Comparison of ENCODE assay signal across 11 cellular contexts in the genomic region with DNA sequence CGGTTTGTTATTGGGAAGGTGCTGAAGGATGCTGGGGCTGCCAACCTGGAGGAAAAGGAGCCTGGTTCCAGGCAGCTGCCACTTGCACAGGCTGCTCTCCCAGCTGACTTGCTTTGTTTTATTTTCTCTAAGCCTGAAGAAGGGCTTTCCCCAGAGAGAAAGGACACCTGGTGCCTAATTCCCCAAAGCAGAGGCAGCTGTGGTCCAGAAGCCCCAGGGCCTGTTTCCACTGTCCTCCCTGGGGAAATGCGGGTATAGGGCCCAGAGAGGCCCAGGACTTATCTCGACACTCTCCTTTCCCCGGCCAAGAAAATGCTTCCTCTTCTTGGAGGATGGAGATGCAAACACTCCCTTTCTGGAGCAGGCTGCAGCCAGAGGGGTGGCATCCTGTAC. TPM values are rescaled to one million over a fixed set of nuclear protein-coding genes. Genes with fewer than 3 reads are reported as not detected.
DNase-seq lines count a peak whose midpoint lies in the region; ATAC-seq and TF ChIP-seq lines count a peak whose summit lies in the region.
"Had no signal": no experiment of that assay in that cellular context is flagged by ENCODE, and none has a peak within 500 bp of the region (broad histone marks: within the 10 kb centered on the region; RNA-seq: fewer than 3 reads in every experiment).

No MANE protein-coding gene starts in this region.

- H3K27ac Mint-ChIP-seq in endothelial cell (ENCODE audit: unreplicated experiment): peak overlapping the region; percentile 91
- no peak overlapping the region for H3K27ac Mint-ChIP-seq in progenitor cell of endocrine pancreas
- H3K27ac Mint-ChIP-seq in activated T-helper 1 cell treated with anti-CD3 and anti-CD28 coated beads, Interleukin-12 subunit alpha, Interleukin-12 subunit beta, Interleukin-2, Interleukin-4 antibody, amounts not matched to agents 30 ng/mL and 10 ng/mL and 1 ng/mL, durations not matched to agents 14 hours and 24 hours and 36 hours: no peak overlapping the region

- in situ Hi-C loops in GM13977 (cut with MboI; ENCODE audit: low pct_unique_long_range_greater_than_20kb, low sequenced_read_pairs, unreplicated experiment): no loop called here

- TF ChIP-seq CTCF in GM13977 (IDR thresholded peaks at IDR 0.05; ENCODE audit: extremely low read depth, insufficient read depth, missing control alignments): no peak
- TF ChIP-seq CTCF in endothelial cell (IDR thresholded peaks at IDR 0.05; ENCODE audit: unreplicated experiment): no peak
- no peak for TF ChIP-seq CTCF in progenitor cell of endocrine pancreas (IDR thresholded peaks at IDR 0.05; ENCODE audit: unreplicated experiment)

- ATAC-seq in GM21526 (IDR thresholded peaks at IDR 0.05; ENCODE audit: low FRiP score, unreplicated experiment) (peak; percentile 69), HG03442 (IDR thresholded peaks at IDR 0.05; ENCODE audit: unreplicated experiment) (peak; percentile 72)

- intact Hi-C loops in activated T-helper 1 cell treated with anti-CD3 and anti-CD28 coated beads, Interleukin-12 subunit alpha, Interleukin-12 subunit beta, Interleukin-2, Interleukin-4 antibody, amounts not matched to agents 30 ng/mL and 10 ng/mL and 1 ng/mL, durations not matched to agents 14 hours and 24 hours and 36 hours (cut with micrococcal nuclease): no loop called here

- H3K27me3 Mint-ChIP-seq in endothelial cell (ENCODE audit: unreplicated experiment) (no peaks in the 10 kb centered on the region), progenitor cell of endocrine pancreas (no peaks in the 10 kb centered on the region)
- peaks cover 2% of the 10 kb centered on the region for H3K27me3 Mint-ChIP-seq in activated T-helper 1 cell treated with anti-CD3 and anti-CD28 coated beads, Interleukin-12 subunit alpha, Interleukin-12 subunit beta, Interleukin-2, Interleukin-4 antibody, amounts not matched to agents 30 ng/mL and 10 ng/mL and 1 ng/mL, durations not matched to agents 14 hours and 24 hours and 36 hours (ENCODE audit: insufficient read depth)

- no peak overlapping the region for H3K4me3 Mint-ChIP-seq in endothelial cell (ENCODE audit: unreplicated experiment)
- H3K4me3 Mint-ChIP-seq in progenitor cell of endocrine pancreas (ENCODE audit: low read depth): no peak overlapping the region
- H3K4me3 Mint-ChIP-seq in activated T-helper 1 cell treated with anti-CD3 and anti-CD28 coated beads, Interleukin-12 subunit alpha, Interleukin-12 subunit beta, Interleukin-2, Interleukin-4 antibody, amounts not matched to agents 30 ng/mL and 10 ng/mL and 1 ng/mL, durations not matched to agents 14 hours and 24 hours and 36 hours: no peak overlapping the region

- no peaks in the 10 kb centered on the region for H3K9me3 Mint-ChIP-seq in endothelial cell (ENCODE audit: unreplicated experiment)
- no peaks in the 10 kb centered on the region for H3K9me3 Mint-ChIP-seq in progenitor cell of endocrine pancreas (ENCODE audit: low read depth)
- H3K9me3 Mint-ChIP-seq in activated T-helper 1 cell treated with anti-CD3 and anti-CD28 coated beads, Interleukin-12 subunit alpha, Interleukin-12 subunit beta, Interleukin-2, Interleukin-4 antibody, amounts not matched to agents 30 ng/mL and 10 ng/mL and 1 ng/mL, durations not matched to agents 14 hours and 24 hours and 36 hours: peaks cover under 1% of the 10 kb centered on the region

- peaks cover 53% of the 10 kb centered on the region for H3K4me1 Mint-ChIP-seq in endothelial cell (ENCODE audit: unreplicated experiment)
- peaks cover 7% of the 10 kb centered on the region for H3K4me1 Mint-ChIP-seq in progenitor cell of endocrine pancreas (ENCODE audit: low read depth)
- peaks cover 9% of the 10 kb centered on the region for H3K4me1 Mint-ChIP-seq in activated T-helper 1 cell treated with anti-CD3 and anti-CD28 coated beads, Interleukin-12 subunit alpha, Interleukin-12 subunit beta, Interleukin-2, Interleukin-4 antibody, amounts not matched to agents 30 ng/mL and 10 ng/mL and 1 ng/mL, durations not matched to agents 14 hours and 24 hours and 36 hours (ENCODE audit: low read depth)

- DNase-seq in GM13977 (ENCODE audit: low spot score): peak; percentile 28
- DNase-seq in endothelial cell (ENCODE audit: low spot score): no peak
- no peak for DNase-seq in progenitor cell of endocrine pancreas (ENCODE audit: low spot score, unreplicated experiment)
- no peak for DNase-seq in activated T-helper 1 cell treated with anti-CD3 and anti-CD28 coated beads, Interleukin-12 subunit alpha, Interleukin-12 subunit beta, Interleukin-2, Interleukin-4 antibody, amounts not matched to agents 30 ng/mL and 10 ng/mL and 1 ng/mL, durations not matched to agents 14 hours and 24 hours and 36 hours (ENCODE audit: low spot score)
- no peak for DNase-seq in COLO829 (ENCODE audit: low spot score)
- DNase-seq in middle frontal gyrus (ENCODE audit: extremely low spot score, low spot score): no peak
- DNase-seq: brain microvascular endothelial cell, DMS79, foreskin fibroblast had no signal

- H3K36me3 Mint-ChIP-seq in endothelial cell (ENCODE audit: low read depth, unreplicated experiment) (peaks cover 8% of the 10 kb centered on the region), progenitor cell of endocrine pancreas (ENCODE audit: insufficient read depth) (peaks cover 14% of the 10 kb centered on the region)
- peaks cover 8% of the 10 kb centered on the region for H3K36me3 Mint-ChIP-seq in activated T-helper 1 cell treated with anti-CD3 and anti-CD28 coated beads, Interleukin-12 subunit alpha, Interleukin-12 subunit beta, Interleukin-2, Interleukin-4 antibody, amounts not matched to agents 30 ng/mL and 10 ng/mL and 1 ng/mL, durations not matched to agents 14 hours and 24 hours and 36 hours (ENCODE audit: low read depth)

RNA-seq across cellular contexts. Expression of gene INO80C, which starts 30.1 kb away (rescaled TPM):
- 29.7 TPM for total RNA-seq in endothelial cell (ENCODE audit: unreplicated experiment)
- 30.0 and 31.6 TPM in 2 replicates for total RNA-seq in progenitor cell of endocrine pancreas
- total RNA-seq in activated T-helper 1 cell treated with anti-CD3 and anti-CD28 coated beads, Interleukin-12 subunit alpha, Interleukin-12 subunit beta, Interleukin-2, Interleukin-4 antibody, amounts not matched to agents 30 ng/mL and 10 ng/mL and 1 ng/mL, durations not matched to agents 14 hours and 24 hours and 36 hours: 35.2 and 43.7 TPM in 2 replicates
